In genomic region chr5:31215236-31215635, GRCh38 we compare ENCODE assay signal across 10 cellular contexts. TPM values are rescaled to one million over a fixed set of nuclear protein-coding genes. Genes with fewer than 3 reads are reported as not detected.
"Had no signal": no experiment of that assay in that cellular context is flagged by ENCODE, and none has a peak within 500 bp of the region (broad histone marks: within the 10 kb centered on the region; RNA-seq: fewer than 3 reads in every experiment).

No MANE protein-coding gene starts in this region.

- H3K4me1 Mint-ChIP-seq: IgD-negative memory B cell had no signal

- H3K4me3 ChIP-seq: GM23248, HAP-1 had no signal

- H3K9me3 Mint-ChIP-seq: HFFc6 had no signal

- H3K27me3 Mint-ChIP-seq: IgD-negative memory B cell had no signal

- H3K27ac Mint-ChIP-seq: HFFc6 had no signal

- H2AFZ ChIP-seq: GM23248 had no signal

- DNase-seq: GM23248, GOT3, H7, HFFc6, KG1 had no signal

- H3K9ac ChIP-seq: GM23248 had no signal

- H3K36me3 Mint-ChIP-seq: IgD-negative memory B cell had no signal

- ATAC-seq: HCT116 had no signal

- H3K4me3 Mint-ChIP-seq: HFFc6, IgD-negative memory B cell had no signal

- H3K27ac ChIP-seq: GM23248, HL-60 had no signal

- H3K9me3 ChIP-seq: HAP-1 had no signal

RNA-seq across cellular contexts. Expression of gene CDH6, which starts 21.8 kb away (rescaled TPM):
- total RNA-seq: HT1080 had no signal
- polyA plus RNA-seq: IgD-negative memory B cell had no signal
